ENCODE assay signal across 31 cellular contexts in the genomic region with DNA sequence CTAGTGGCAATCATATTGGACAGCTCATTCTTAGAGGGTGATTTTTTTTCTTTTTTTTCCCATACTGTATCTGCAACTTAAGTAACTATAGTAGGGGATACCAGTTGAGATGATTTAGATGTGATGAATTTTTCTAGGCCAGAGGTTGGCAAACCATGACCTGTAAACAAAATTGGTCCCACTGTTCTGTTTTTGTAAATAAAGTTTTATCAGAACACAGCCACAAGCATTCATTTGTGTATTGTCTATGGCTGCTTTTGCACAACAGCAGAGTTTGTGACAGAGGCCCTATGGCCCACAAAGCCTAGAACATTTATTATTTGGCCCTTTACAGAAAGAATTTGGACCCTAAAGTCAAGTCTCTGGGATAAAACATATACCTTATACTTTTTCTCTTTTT.
"Had no signal": no experiment of that assay in that cellular context is flagged by ENCODE, and none has a peak within 500 bp of the region (broad histone marks: within the 10 kb centered on the region; RNA-seq: fewer than 3 reads in every experiment).

No MANE protein-coding gene starts in this region.

- H3K9ac ChIP-seq: KMS-11 had no signal

- FAIRE-seq: astrocyte, TTC549 had no signal

- DNase-seq: activated CD4-positive, alpha-beta memory T cell treated with anti-CD3 and anti-CD28 coated beads for 36 hours; activated CD4-positive, alpha-beta T cell treated with anti-CD3 and anti-CD28 coated beads, Interleukin-2, amount 50 U/mL, for 1 hour; activated CD8-positive, alpha-beta memory T cell treated with anti-CD3 and anti-CD28 coated beads, Interleukin-2, amount 50 U/mL, for 4 hours; activated effector memory CD4-positive, alpha-beta T cell treated with anti-CD3 and anti-CD28 coated beads, Interleukin-2, amount 50 U/mL, for 16 hours; activated naive CD4-positive, alpha-beta T cell; activated naive CD4-positive, alpha-beta T cell treated with anti-CD3 and anti-CD28 coated beads, Interleukin-2, amount 50 U/mL, for 16 hours; activated naive CD8-positive, alpha-beta T cell treated with anti-CD3 and anti-CD28 coated beads, Interleukin-2, amount 10 ng/mL, durations not matched to agents 7 days and 5 days; activated T-cell treated with anti-CD3 and anti-CD28 coated beads for 4 hours; activated T-cell treated with anti-CD3 and anti-CD28 coated beads, Interleukin-2, amount 50 U/mL, for 4 hours; adrenal gland; body of pancreas; MM.1S; MV-4-11; NCI-H1092; NCI-H1436 treated with DMSO at 0.1 percent for 48 hours; NCI-H1694 treated with DMSO at 0.1 percent for 48 hours; NCI-H2029 treated with DMSO at 0.1 percent for 48 hours; NCI-H2107; NCI-H2171; NCI-H510A; NCI-H526; NCI-H748 treated with DMSO at 0.1 percent for 48 hours; NK-92 treated with Interleukin-12 subunit alpha and Interleukin-12 subunit beta, amount 100 ng/mL, for 24 hours; SHP77; SJCRH30 had no signal

- H3K4me1 ChIP-seq: body of pancreas, breast epithelium had no signal

- ATAC-seq: activated T-cell treated with anti-CD3 and anti-CD28 coated beads, Interleukin-2, amount 50 U/mL, for 4 hours; activated T-helper 17 cell treated with anti-CD3 and anti-CD28 coated beads, Interleukin-2, amount 50 U/mL, for 72 hours; body of pancreas had no signal

- H3K27me3 ChIP-seq: adrenal gland, body of pancreas, breast epithelium, SJCRH30 had no signal

- H3K9me3 ChIP-seq: adrenal gland, body of pancreas, breast epithelium, SJCRH30 had no signal

- H3K4me2 ChIP-seq: KMS-11 had no signal

- H3K4me3 ChIP-seq: adrenal gland, body of pancreas, breast epithelium, SJCRH30, SK-N-MC had no signal

- H3K27ac ChIP-seq: adrenal gland, body of pancreas, breast epithelium, KMS-11, SJCRH30, SK-N-MC had no signal

- H3K36me3 ChIP-seq: adrenal gland, breast epithelium had no signal
